ENCODE assay signal across 29 cellular contexts in genomic region chr1:44015206-44015605, GRCh38. TPM values are rescaled to one million over a fixed set of nuclear protein-coding genes. Genes with fewer than 3 reads are reported as not detected.
DNase-seq lines count a peak whose midpoint lies in the region; ATAC-seq, FAIRE-seq and TF ChIP-seq lines count a peak whose summit lies in the region.
"Had no signal": no experiment of that assay in that cellular context is flagged by ENCODE, and none has a peak within 500 bp of the region (broad histone marks: within the 10 kb centered on the region; RNA-seq: fewer than 3 reads in every experiment).

No MANE protein-coding gene starts in this region.

- DNase-seq in AG20443 (ENCODE audit: low spot score) = peak; percentile 35
- DNase-seq in left cardiac atrium = peak; percentile 70
- peak; percentile 87 for DNase-seq in osteoblast (ENCODE audit: insufficient read length, low spot score, missing footprints)
- DNase-seq in foreskin melanocyte = no peak
- DNase-seq in RCC 7860 (ENCODE audit: low spot score) = no peak
- DNase-seq in NCI-H1092 treated with DMSO at 0.1 percent for 48 hours (lab: John Stamatoyannopoulos, UW) = no peak
- DNase-seq: activated CD4-positive, alpha-beta memory T cell treated with anti-CD3 and anti-CD28 coated beads for 36 hours; activated CD8-positive, alpha-beta memory T cell treated with anti-CD3 and anti-CD28 coated beads, Interleukin-2, amount 50 U/mL, for 4 hours; activated naive CD4-positive, alpha-beta T cell treated with anti-CD3 and anti-CD28 coated beads, Interleukin-2, amount 10 ng/mL, durations not matched to agents 7 days and 5 days; AML-193; CD8-positive, alpha-beta T cell; central memory CD4-positive, alpha-beta T cell; GM23248; kidney; NCI-H1105; NCI-H1930; NCI-H526 treated with DMSO at 0.1 percent for 48 hours; nephron progenitor cell; stimulated activated CD4-positive, alpha-beta T cell treated with anti-CD3 and anti-CD28 coated beads, Interleukin-15, amount 100 ng/mL, for 24 hours; stimulated activated naive CD4-positive, alpha-beta T cell; thyroid gland had no signal

- no peaks in the 10 kb centered on the region for H4K20me1 ChIP-seq in osteoblast (ENCODE audit: insufficient read depth, low read length)

- peak overlapping the region; percentile 52 to 88 (median 74) for H3K27ac Mint-ChIP-seq in brain
- H3K27ac Mint-ChIP-seq: activated CD4-positive, alpha-beta memory T cell treated with anti-CD3 and anti-CD28 coated beads for 36 hours; activated naive CD4-positive, alpha-beta T cell treated with anti-CD3 and anti-CD28 coated beads, Interleukin-2, amount 10 ng/mL, durations not matched to agents 7 days and 5 days; activated T-helper 1 cell treated with anti-CD3 and anti-CD28 coated beads, Interleukin-12 subunit alpha, Interleukin-12 subunit beta, Interleukin-2, Interleukin-4 antibody, amounts not matched to agents 30 ng/mL and 10 ng/mL and 1 ng/mL, durations not matched to agents 14 hours and 24 hours and 36 hours; CD8-positive, alpha-beta T cell; nephron progenitor cell had no signal

- no peak overlapping the region for H3K4me3 Mint-ChIP-seq in brain
- H3K4me3 Mint-ChIP-seq: activated CD4-positive, alpha-beta memory T cell treated with anti-CD3 and anti-CD28 coated beads for 36 hours; activated naive CD4-positive, alpha-beta T cell treated with anti-CD3 and anti-CD28 coated beads, Interleukin-2, amount 10 ng/mL, durations not matched to agents 7 days and 5 days; activated T-helper 1 cell treated with anti-CD3 and anti-CD28 coated beads, Interleukin-12 subunit alpha, Interleukin-12 subunit beta, Interleukin-2, Interleukin-4 antibody, amounts not matched to agents 30 ng/mL and 10 ng/mL and 1 ng/mL, durations not matched to agents 14 hours and 24 hours and 36 hours; CD8-positive, alpha-beta T cell; nephron progenitor cell had no signal

- no peaks in the 10 kb centered on the region for H3K27me3 ChIP-seq in osteoblast (ENCODE audit: insufficient read depth, low read length)
- H3K27me3 ChIP-seq: thyroid gland had no signal

- H3K79me2 ChIP-seq in osteoblast (ENCODE audit: insufficient read depth, low read length) = no peaks in the 10 kb centered on the region

- peak overlapping the region; percentile 18 for H2AFZ ChIP-seq in osteoblast (ENCODE audit: low read length)
- H2AFZ ChIP-seq: GM23248 had no signal

- peaks cover 27% of the 10 kb centered on the region for H3K4me1 ChIP-seq in osteoblast (ENCODE audit: insufficient read depth, low read length)
- H3K4me1 ChIP-seq: thyroid gland had no signal

- no peaks in the 10 kb centered on the region for H3K9me3 Mint-ChIP-seq in brain
- H3K9me3 Mint-ChIP-seq: activated CD4-positive, alpha-beta memory T cell treated with anti-CD3 and anti-CD28 coated beads for 36 hours; activated naive CD4-positive, alpha-beta T cell treated with anti-CD3 and anti-CD28 coated beads, Interleukin-2, amount 10 ng/mL, durations not matched to agents 7 days and 5 days; activated T-helper 1 cell treated with anti-CD3 and anti-CD28 coated beads, Interleukin-12 subunit alpha, Interleukin-12 subunit beta, Interleukin-2, Interleukin-4 antibody, amounts not matched to agents 30 ng/mL and 10 ng/mL and 1 ng/mL, durations not matched to agents 14 hours and 24 hours and 36 hours; CD8-positive, alpha-beta T cell; nephron progenitor cell had no signal

- H3K4me1 Mint-ChIP-seq in brain = peaks cover 56% of the 10 kb centered on the region

- H3K4me2 ChIP-seq in osteoblast (ENCODE audit: insufficient read depth, low read length) = peak overlapping the region; percentile 47

- peak; percentile 77 to 78 for ATAC-seq in left cardiac atrium
- no peak for ATAC-seq in GM19351 (IDR thresholded peaks at IDR 0.05; ENCODE audit: unreplicated experiment)
- ATAC-seq: activated CD4-positive, CD25-positive, alpha-beta regulatory T cell treated with anti-CD3 and anti-CD28 coated beads, Interleukin-2, amount 50 U/mL, for 24 hours; CD8-positive, alpha-beta T cell had no signal

- H3K27ac ChIP-seq in osteoblast (ENCODE audit: low read depth, low read length) = no peak overlapping the region
- H3K27ac ChIP-seq: GM23248, HL-60, thyroid gland had no signal

- intact Hi-C loops in left cardiac atrium (cut with DNase I) = no loop called here

- H3K4me3 ChIP-seq in osteoblast (ENCODE audit: insufficient read depth, low read length) = no peak overlapping the region
- H3K4me3 ChIP-seq: GM23248, thyroid gland had no signal

- TF ChIP-seq CTCF in brain (conservative IDR thresholded peaks at IDR 0.05) = no peak
- TF ChIP-seq CTCF in osteoblast (IDR thresholded peaks at IDR 0.05; ENCODE audit: extremely low read depth, low read depth, low read length) = no peak

- H3K36me3 Mint-ChIP-seq in brain = no peaks in the 10 kb centered on the region
- H3K36me3 Mint-ChIP-seq: activated CD4-positive, alpha-beta memory T cell treated with anti-CD3 and anti-CD28 coated beads for 36 hours; activated naive CD4-positive, alpha-beta T cell treated with anti-CD3 and anti-CD28 coated beads, Interleukin-2, amount 10 ng/mL, durations not matched to agents 7 days and 5 days; CD8-positive, alpha-beta T cell had no signal

- FAIRE-seq in RCC 7860 (lab: Jason Lieb, UNC) = no peak
- FAIRE-seq: A204.1, endothelial cell of umbilical vein, GM12892, kidney had no signal

- no peaks in the 10 kb centered on the region for H3K9me3 ChIP-seq in osteoblast (ENCODE audit: low read depth, low read length)
- H3K9me3 ChIP-seq: thyroid gland had no signal

- no peaks in the 10 kb centered on the region for H3K36me3 ChIP-seq in osteoblast (ENCODE audit: insufficient read depth, low read length)
- H3K36me3 ChIP-seq: thyroid gland had no signal

- H3K27me3 Mint-ChIP-seq in brain = peaks cover 5% of the 10 kb centered on the region
- H3K27me3 Mint-ChIP-seq: activated CD4-positive, alpha-beta memory T cell treated with anti-CD3 and anti-CD28 coated beads for 36 hours; activated naive CD4-positive, alpha-beta T cell treated with anti-CD3 and anti-CD28 coated beads, Interleukin-2, amount 10 ng/mL, durations not matched to agents 7 days and 5 days had no signal

RNA-seq across cellular contexts. Expression of gene SLC6A9, which starts 16.1 kb away (rescaled TPM):
- 26.0 TPM for polyA plus RNA-seq in brain (ENCODE audit: insufficient read depth, low read depth, low replicate concordance)
- total RNA-seq in left cardiac atrium (1 to 10 TPM; 1.3 to 3.1 TPM), osteoblast (18.5 and 19.4 TPM in 2 replicates)
- total RNA-seq: CD8-positive, alpha-beta T cell had no signal

RNA-seq across cellular contexts. Expression of gene CCDC24, which starts 23.8 kb away (rescaled TPM):
- 18.4 TPM for polyA plus RNA-seq in brain (ENCODE audit: insufficient read depth, low read depth, low replicate concordance)
- total RNA-seq in left cardiac atrium (1 to 10 TPM; 1.8 to 2.2 TPM), osteoblast (2.4 and 2.9 TPM in 2 replicates)

RNA-seq across cellular contexts. Expression of gene B4GALT2, which starts 36.2 kb away (rescaled TPM):
- polyA plus RNA-seq in brain (ENCODE audit: insufficient read depth, low read depth, low replicate concordance) = 91.9 TPM
- 10 to 100 TPM; 35.5 to 44.2 TPM for total RNA-seq in left cardiac atrium
- 95.5 and 99.5 TPM in 2 replicates for total RNA-seq in osteoblast

RNA-seq across cellular contexts. Expression of gene ATP6V0B, which starts 40.4 kb away (rescaled TPM):
- polyA plus RNA-seq in brain (ENCODE audit: insufficient read depth, low read depth, low replicate concordance) = 273 TPM
- total RNA-seq in left cardiac atrium (100 to 1,000 TPM in 1 of 2 donors, 10 to 100 TPM in 1; 96.5 to 113 TPM), osteoblast (81.9 and 89.4 TPM in 2 replicates)

RNA-seq across cellular contexts. Expression of gene DPH2, which starts 45.4 kb away (rescaled TPM):
- polyA plus RNA-seq in brain (ENCODE audit: insufficient read depth, low read depth, low replicate concordance) = 27.6 TPM
- total RNA-seq in left cardiac atrium (10 to 100 TPM; 14.1 to 20.9 TPM), osteoblast (10.3 and 15.6 TPM in 2 replicates)

Comparison
In these comparisons a context has a peak if more than half of its experiments do, and no peak if none do; other contexts are left out.
1. DNase-seq: peak in AG20443 (single experiment), left cardiac atrium (single experiment) and osteoblast (single experiment); none in foreskin melanocyte (single experiment), RCC 7860 (single experiment) and NCI-H1092 treated with DMSO at 0.1 percent for 48 hours (single experiment).